9 cellular contexts compared by ENCODE assay signal in the genomic region with DNA sequence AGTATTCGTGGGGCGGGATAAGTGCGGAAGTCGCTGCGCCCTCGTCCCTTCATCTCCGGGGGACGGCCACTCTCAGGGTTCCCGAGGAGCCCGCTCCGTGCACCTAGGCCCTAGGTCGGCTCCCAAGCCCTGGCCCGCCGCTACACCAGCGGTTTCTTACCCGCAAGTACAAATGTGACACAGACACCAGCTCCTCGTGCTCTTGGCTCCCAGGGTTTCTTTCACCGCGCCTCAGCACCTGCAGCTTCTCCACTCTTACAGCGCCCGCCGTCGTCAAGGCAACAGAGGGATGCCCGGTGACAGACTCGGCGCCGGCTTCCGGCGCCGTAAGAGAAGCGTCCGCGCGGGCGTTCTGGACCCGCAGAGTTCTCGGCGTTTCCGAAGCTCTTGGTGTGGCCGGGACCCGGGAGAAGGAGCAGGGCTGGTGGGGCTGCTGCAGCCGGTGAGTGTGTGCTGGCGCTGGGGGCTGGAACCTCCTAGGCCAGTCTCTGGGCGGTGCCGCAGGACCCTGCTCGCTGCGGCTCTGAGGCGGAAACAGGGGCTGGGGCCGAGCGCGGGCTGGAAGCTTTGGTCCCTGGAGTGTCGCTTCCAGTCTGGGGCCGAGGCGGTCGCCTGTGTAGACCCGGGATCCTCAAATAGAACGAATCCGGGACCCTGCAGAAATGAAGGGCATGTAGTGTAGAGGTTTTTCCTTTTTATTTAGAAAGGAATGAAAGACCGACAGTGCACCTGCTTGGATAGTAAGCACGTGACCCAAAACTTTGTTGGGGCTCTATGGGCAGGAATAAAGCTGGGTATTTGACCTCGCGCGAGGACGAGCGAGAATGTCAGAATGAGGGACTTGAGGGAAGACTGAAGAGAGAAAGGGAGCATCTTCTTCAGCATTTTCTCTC.
DNase-seq lines count a peak whose midpoint lies in the region; ATAC-seq and TF ChIP-seq lines count a peak whose summit lies in the region.
"Had no signal": no experiment of that assay in that cellular context is flagged by ENCODE, and none has a peak within 500 bp of the region (broad histone marks: within the 10 kb centered on the region; RNA-seq: fewer than 3 reads in every experiment).

No MANE protein-coding gene starts in this region.

- TF ChIP-seq CTCF in CD8-positive, alpha-beta T cell (IDR thresholded peaks at IDR 0.05) = no peak
- TF ChIP-seq CTCF in coronary artery (IDR thresholded peaks at IDR 0.05) = no peak

- intact Hi-C loops in CD8-positive, alpha-beta T cell (cut with DNase I, micrococcal nuclease) = no loop called here

- no peaks in the 10 kb centered on the region for H3K4me1 ChIP-seq in CD8-positive, alpha-beta T cell (ENCODE audit: insufficient read depth, low read length)

- peak overlapping the region; percentile 75 for H3K4me3 Mint-ChIP-seq in CD8-positive, alpha-beta T cell

- H3K27me3 ChIP-seq in CD8-positive, alpha-beta T cell (ENCODE audit: insufficient read depth, low read length) = peaks cover 4% of the 10 kb centered on the region

- peak; percentile 49 for ATAC-seq in CD8-positive, alpha-beta T cell
- ATAC-seq in GM21423 (IDR thresholded peaks at IDR 0.05; ENCODE audit: unreplicated experiment) = peak; percentile 93
- peak; percentile 72 to 85 for ATAC-seq in activated CD4-positive, CD25-positive, alpha-beta regulatory T cell treated with anti-CD3 and anti-CD28 coated beads, Interleukin-2, amount 50 U/mL, for 24 hours
- ATAC-seq: HCT116 had no signal

- H3K27ac Mint-ChIP-seq in CD8-positive, alpha-beta T cell = no peak overlapping the region

- H3K27ac ChIP-seq in CD8-positive, alpha-beta T cell (ENCODE audit: low read depth, low read length) = no peak overlapping the region
- H3K27ac ChIP-seq in coronary artery = no peak overlapping the region

- DNase-seq in CD8-positive, alpha-beta T cell = peak in 6 of 7 experiments; percentile 15 to 53 (median 30)
- DNase-seq in M059J (ENCODE audit: low read depth) (peak; percentile 18), coronary artery (ENCODE audit: low spot score) (no peak), medulla oblongata (ENCODE audit: extremely low spot score) (peak; percentile 6), KG1 (lab: John Stamatoyannopoulos, UW) (no peak)
- peak in 2 of 3 experiments; percentile 4 to 18 for DNase-seq in stimulated activated CD4-positive, alpha-beta T cell treated with anti-CD3 and anti-CD28 coated beads, TNF-alpha, amount 100 ng/mL, for 4 hours (ENCODE audit: low read depth in 3 of 3)

- POLR2A ChIA-PET in CD8-positive, alpha-beta T cell (lab: Charles Lee) = interaction anchor here (1.1 kb wide), 1 partner anchor 8 kb away, joined by 4 read pairs; no protein-coding TSS in a partner anchor

- H3K36me3 Mint-ChIP-seq in CD8-positive, alpha-beta T cell = no peaks in the 10 kb centered on the region

- peaks cover 56% of the 10 kb centered on the region for H3K27me3 Mint-ChIP-seq in CD8-positive, alpha-beta T cell (ENCODE audit: low read depth)

- peak overlapping the region; percentile 46 for H3K4me3 ChIP-seq in CD8-positive, alpha-beta T cell (ENCODE audit: low read depth, low read length)
- H3K4me3 ChIP-seq in coronary artery = peak overlapping the region; percentile 62

- H3K36me3 ChIP-seq in CD8-positive, alpha-beta T cell (ENCODE audit: insufficient read depth, low read length) = no peaks in the 10 kb centered on the region

- CTCF ChIA-PET in CD8-positive, alpha-beta T cell (lab: Charles Lee) = no interaction called here

- peaks cover 10% of the 10 kb centered on the region for H3K4me1 Mint-ChIP-seq in CD8-positive, alpha-beta T cell (ENCODE audit: low read depth)

- H3K9me3 ChIP-seq in CD8-positive, alpha-beta T cell (ENCODE audit: low read length) = no peaks in the 10 kb centered on the region

- H3K9me3 Mint-ChIP-seq in CD8-positive, alpha-beta T cell = peaks cover 4% of the 10 kb centered on the region

Comparison
In these comparisons a context has a peak if more than half of its experiments do, and no peak if none do; other contexts are left out.
1. DNase-seq: peak in CD8-positive, alpha-beta T cell (6 of 7), M059J (single experiment), medulla oblongata (single experiment) and stimulated activated CD4-positive, alpha-beta T cell treated with anti-CD3 and anti-CD28 coated beads, TNF-alpha, amount 100 ng/mL, for 4 hours (2 of 3); none in coronary artery (single experiment) and KG1 (single experiment).
2. Peak in every context shown above with its lines, with median percentiles within 50 percentile points of each other: ATAC-seq.